Comparison of ENCODE assay signal across 8 cellular contexts in the genomic region with DNA sequence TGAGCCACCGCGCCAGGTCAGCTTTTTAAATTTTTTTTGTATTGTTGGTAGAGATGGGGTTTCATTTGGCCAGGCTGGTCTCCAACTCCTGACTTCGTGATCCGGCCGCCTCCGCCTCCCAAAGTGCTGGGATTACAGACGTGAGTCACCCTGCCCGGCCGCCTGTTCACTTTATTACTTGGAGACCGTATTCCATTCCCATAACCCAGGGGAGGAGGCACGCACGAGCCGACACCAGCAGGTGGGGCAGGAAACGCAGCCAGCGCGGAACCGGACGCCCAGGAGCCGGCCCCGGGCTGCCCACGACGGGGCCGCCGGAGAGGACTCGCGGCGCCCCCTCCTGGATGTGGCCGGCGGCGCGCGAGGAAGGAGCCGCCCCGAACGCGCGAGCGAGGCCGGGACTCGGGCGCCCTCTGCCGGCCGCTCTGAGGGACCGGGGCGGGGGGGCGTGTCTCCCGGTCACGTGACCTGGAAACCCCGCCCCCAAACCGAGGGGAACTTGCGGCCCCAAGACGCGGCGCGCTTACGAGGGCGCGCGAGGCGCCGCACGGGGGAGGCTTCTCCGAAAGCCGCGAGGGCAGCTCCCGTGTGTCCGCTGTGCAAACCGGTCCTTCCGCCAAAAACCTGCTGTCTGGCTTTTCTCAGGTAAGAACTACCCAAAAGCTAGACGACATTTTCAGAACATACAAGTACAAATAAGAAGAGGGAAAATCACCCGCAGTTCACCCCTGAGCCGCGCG. TPM values are rescaled to one million over a fixed set of nuclear protein-coding genes. Genes with fewer than 3 reads are reported as not detected.
DNase-seq lines count a peak whose midpoint lies in the region; ATAC-seq and TF ChIP-seq lines count a peak whose summit lies in the region.

No MANE protein-coding gene starts in this region.

- H2BK5ac ChIP-seq in mesendoderm (ENCODE audit: low read length) = no peak overlapping the region

- no peak overlapping the region for H4K5ac ChIP-seq in mesendoderm (ENCODE audit: low read length)

- H3K4me1 ChIP-seq in HUES6 (ENCODE audit: control insufficient read depth, insufficient read depth, low read length) (no peaks in the 10 kb centered on the region), mesendoderm (ENCODE audit: control insufficient read depth, low read depth, low read length) (no peaks in the 10 kb centered on the region)

- no peak overlapping the region for H3K27ac ChIP-seq in HUES6 (ENCODE audit: low read depth, low read length)
- H3K27ac ChIP-seq in mesendoderm (ENCODE audit: low read depth, low read length) = no peak overlapping the region

- no peak overlapping the region for H3K56ac ChIP-seq in mesendoderm (ENCODE audit: low read length)

- H3K18ac ChIP-seq in mesendoderm (ENCODE audit: low read length) = no peak overlapping the region

- no peak overlapping the region for H3K4ac ChIP-seq in mesendoderm (ENCODE audit: low read depth, low read length)

- H2BK15ac ChIP-seq in mesendoderm (replicated peaks; ENCODE audit: low read depth) = no peak overlapping the region

- WGBS in mesendoderm (ENCODE audit: extremely low coverage, insufficient coverage, low lambda C conversion rate) = no CpG with 5 or more reads among the region's 74 CpGs

- H3K4me3 Mint-ChIP-seq in CD14-positive monocyte = peak overlapping the region; percentile 60 to 83
- H3K4me3 Mint-ChIP-seq in activated CD4-positive, alpha-beta T cell treated with anti-CD3 and anti-CD28 coated beads, Interleukin-2, amount 10 ng/mL, durations not matched to agents 24 days and 14 days = peak overlapping the region; percentile 75

- H3K4me1 Mint-ChIP-seq in CD14-positive monocyte = peaks cover 17% of the 10 kb centered on the region
- peaks cover 4% of the 10 kb centered on the region for H3K4me1 Mint-ChIP-seq in activated CD4-positive, alpha-beta T cell treated with anti-CD3 and anti-CD28 coated beads, Interleukin-2, amount 10 ng/mL, durations not matched to agents 24 days and 14 days

- H3K27ac Mint-ChIP-seq in CD14-positive monocyte = peak overlapping the region in 6 of 7 donors; percentile 42 to 82 (median 79)
- H3K27ac Mint-ChIP-seq in activated CD4-positive, alpha-beta T cell treated with anti-CD3 and anti-CD28 coated beads, Interleukin-2, amount 10 ng/mL, durations not matched to agents 24 days and 14 days = peak overlapping the region; percentile 69

- H3K4me3 ChIP-seq in HUES6 (ENCODE audit: low read depth, low read length) (peak overlapping the region; percentile 31; the same call in 1 of the 2 replicates), mesendoderm (ENCODE audit: low read length) (no peak overlapping the region)

- TF ChIP-seq CTCF in CD14-positive monocyte (IDR thresholded peaks at IDR 0.05) = peak; percentile 100

- H3K9me3 Mint-ChIP-seq in CD14-positive monocyte = peaks cover 12 to 16% (median 14%) of the 10 kb centered on the region in 7 donors
- no peaks in the 10 kb centered on the region for H3K9me3 Mint-ChIP-seq in activated CD4-positive, alpha-beta T cell treated with anti-CD3 and anti-CD28 coated beads, Interleukin-2, amount 10 ng/mL, durations not matched to agents 24 days and 14 days

- peak overlapping the region; percentile 6 for H4K8ac ChIP-seq in mesendoderm (ENCODE audit: low read depth, low read length)

- ATAC-seq in GM19372 (IDR thresholded peaks at IDR 0.05; ENCODE audit: low read depth, unreplicated experiment) = peak; percentile 94

- DNase-seq in CD14-positive monocyte (ENCODE audit: low spot score) (peak; percentile 87), ecto neural progenitor cell (ENCODE audit: low spot score) (peak; percentile 89), mesendoderm (peak; percentile 87), NCI-H510A treated with DMSO at 0.1 percent for 48 hours (lab: John Stamatoyannopoulos, UW) (no peak)
- peak; percentile 96 for DNase-seq in activated CD4-positive, alpha-beta T cell treated with anti-CD3 and anti-CD28 coated beads, Interleukin-2, amount 10 ng/mL, durations not matched to agents 24 days and 14 days
- peak; percentile 67 for DNase-seq in stimulated activated CD8-positive, alpha-beta memory T cell treated with anti-CD3 and anti-CD28 coated beads, Interleukin-15, amount 100 ng/mL, for 1 hour (ENCODE audit: low read depth)

- no peaks in the 10 kb centered on the region for H3K79me2 ChIP-seq in mesendoderm (ENCODE audit: control insufficient read depth, insufficient read depth, low read length)

- H2BK120ac ChIP-seq in mesendoderm (ENCODE audit: low read depth, low read length) = no peak overlapping the region

- peaks cover 26% of the 10 kb centered on the region for H3K9me3 ChIP-seq in HUES6 (ENCODE audit: control insufficient read depth, insufficient read depth, low read depth, low read length)

- H2AK5ac ChIP-seq in mesendoderm (ENCODE audit: low read length) = no peak overlapping the region

- H3K4me2 ChIP-seq in mesendoderm (ENCODE audit: low read length) = no peak overlapping the region

- H3K79me1 ChIP-seq in mesendoderm (ENCODE audit: low read length) = no peaks in the 10 kb centered on the region

- H3K36me3 Mint-ChIP-seq in CD14-positive monocyte = peaks cover 5 to 27% of the 10 kb centered on the region in 2 donors
- H3K36me3 Mint-ChIP-seq in activated CD4-positive, alpha-beta T cell treated with anti-CD3 and anti-CD28 coated beads, Interleukin-2, amount 10 ng/mL, durations not matched to agents 24 days and 14 days (ENCODE audit: low read depth) = peaks cover 18% of the 10 kb centered on the region

- H3K36me3 ChIP-seq in HUES6 (ENCODE audit: control insufficient read depth, insufficient read depth, low read length) (no peaks in the 10 kb centered on the region; the same call in 1 of the 2 replicates), mesendoderm (ENCODE audit: control insufficient read depth, insufficient read depth, low read length) (no peaks in the 10 kb centered on the region)

- H3K27me3 ChIP-seq in HUES6 (ENCODE audit: control insufficient read depth, insufficient read depth, low read length) = no peaks in the 10 kb centered on the region
- H3K27me3 ChIP-seq in mesendoderm (ENCODE audit: insufficient read depth, low read length, poor library complexity) = no peaks in the 10 kb centered on the region

- H3K9ac ChIP-seq in HUES6 (ENCODE audit: low read length) (no peak overlapping the region), mesendoderm (ENCODE audit: low read length) (no peak overlapping the region)

- no peak overlapping the region for H3K23ac ChIP-seq in mesendoderm (ENCODE audit: low read length)

- H3K27me3 Mint-ChIP-seq in CD14-positive monocyte (ENCODE audit: low read depth in 3 of 3) = peaks cover 0 to 3% (median 2%) of the 10 kb centered on the region in 3 donors
- H3K27me3 Mint-ChIP-seq in activated CD4-positive, alpha-beta T cell treated with anti-CD3 and anti-CD28 coated beads, Interleukin-2, amount 10 ng/mL, durations not matched to agents 24 days and 14 days = no peaks in the 10 kb centered on the region

- intact Hi-C loops in CD14-positive monocyte (cut with micrococcal nuclease) = no loop called here
- intact Hi-C loops in activated CD4-positive, alpha-beta T cell treated with anti-CD3 and anti-CD28 coated beads, Interleukin-2, amount 10 ng/mL, durations not matched to agents 24 days and 14 days (cut with micrococcal nuclease) = loop anchor here (1.0 to 5.0 kb wide), 4 partner anchors 11 to 211 kb away; a partner anchor contains a TSS

RNA-seq across cellular contexts. Expression of a gene that starts 11.6 kb away (rescaled TPM):
- polyA plus RNA-seq in CD14-positive monocyte = 100 to 1,000 TPM; 443 to 445 TPM
- 130 and 134 TPM in 2 replicates for total RNA-seq in activated CD4-positive, alpha-beta T cell treated with anti-CD3 and anti-CD28 coated beads, Interleukin-2, amount 10 ng/mL, durations not matched to agents 24 days and 14 days
- 31.3 TPM for polyA plus RNA-seq in mesendoderm (2013, experiment 1 of 2)
- polyA plus RNA-seq in mesendoderm (2013, experiment 2 of 2) = 31.7 TPM

RNA-seq across cellular contexts. Expression of a gene that starts 16.7 kb away (rescaled TPM):
- polyA plus RNA-seq in CD14-positive monocyte = 10 to 100 TPM; 10.1 to 10.3 TPM
- total RNA-seq in activated CD4-positive, alpha-beta T cell treated with anti-CD3 and anti-CD28 coated beads, Interleukin-2, amount 10 ng/mL, durations not matched to agents 24 days and 14 days = 70.8 and 94.4 TPM in 2 replicates
- polyA plus RNA-seq in mesendoderm (2013, experiment 1 of 2) = 37.4 TPM
- polyA plus RNA-seq in mesendoderm (2013, experiment 2 of 2) = 38.7 TPM

RNA-seq across cellular contexts. Expression of a gene that starts 18.7 kb away (rescaled TPM):
- under 1 TPM in 1 of 2 donors, not detected in 1; 0.09 TPM for polyA plus RNA-seq in CD14-positive monocyte
- 2.1 and 2.3 TPM in 2 replicates for total RNA-seq in activated CD4-positive, alpha-beta T cell treated with anti-CD3 and anti-CD28 coated beads, Interleukin-2, amount 10 ng/mL, durations not matched to agents 24 days and 14 days
- polyA plus RNA-seq in mesendoderm (2013, experiment 1 of 2) = 0.37 TPM
- 0.35 TPM for polyA plus RNA-seq in mesendoderm (2013, experiment 2 of 2)

RNA-seq across cellular contexts. Expression of a gene that starts 41.9 kb away (rescaled TPM):
- polyA plus RNA-seq in CD14-positive monocyte = 1 to 10 TPM in 1 of 2 donors, under 1 TPM in 1; 0.67 to 1.2 TPM
- total RNA-seq in activated CD4-positive, alpha-beta T cell treated with anti-CD3 and anti-CD28 coated beads, Interleukin-2, amount 10 ng/mL, durations not matched to agents 24 days and 14 days = 0.47 and 1.1 TPM in 2 replicates
- polyA plus RNA-seq in mesendoderm (2013, experiment 1 of 2) = 0.56 TPM
- polyA plus RNA-seq in mesendoderm (2013, experiment 2 of 2) = 0.49 TPM

RNA-seq across cellular contexts. Expression of a gene that starts 42.1 kb away (rescaled TPM):
- polyA plus RNA-seq in CD14-positive monocyte = 10 to 100 TPM in 1 of 2 donors, 1 to 10 TPM in 1; 10.0 to 12.4 TPM
- 21.8 and 23.1 TPM in 2 replicates for total RNA-seq in activated CD4-positive, alpha-beta T cell treated with anti-CD3 and anti-CD28 coated beads, Interleukin-2, amount 10 ng/mL, durations not matched to agents 24 days and 14 days
- polyA plus RNA-seq in mesendoderm (2013, experiment 1 of 2) = 5.6 TPM
- 6.5 TPM for polyA plus RNA-seq in mesendoderm (2013, experiment 2 of 2)
